Comparison of ENCODE assay signal across 9 cellular contexts in the genomic region with DNA sequence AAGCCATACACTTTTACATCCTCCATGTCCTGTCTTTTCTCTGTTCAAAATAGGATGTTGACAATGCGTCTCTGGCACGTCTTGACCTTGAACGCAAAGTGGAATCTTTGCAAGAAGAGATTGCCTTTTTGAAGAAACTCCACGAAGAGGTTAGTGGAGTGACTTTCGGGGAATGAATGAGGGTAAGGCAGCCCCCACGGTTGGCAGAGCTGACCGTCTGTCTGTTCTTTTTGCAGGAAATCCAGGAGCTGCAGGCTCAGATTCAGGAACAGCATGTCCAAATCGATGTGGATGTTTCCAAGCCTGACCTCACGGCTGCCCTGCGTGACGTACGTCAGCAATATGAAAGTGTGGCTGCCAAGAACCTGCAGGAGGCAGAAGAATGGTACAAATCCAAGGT. TPM values are rescaled to one million over a fixed set of nuclear protein-coding genes. Genes with fewer than 3 reads are reported as not detected.
A peak's percentile ranks its signal among the peaks of the same experiment; 100 is the strongest.
DNase-seq lines count a peak whose midpoint lies in the region; ATAC-seq, FAIRE-seq and TF ChIP-seq lines count a peak whose summit lies in the region.
"Had no signal": no experiment of that assay in that cellular context is flagged by ENCODE, and none has a peak within 500 bp of the region (broad histone marks: within the 10 kb centered on the region; RNA-seq: fewer than 3 reads in every experiment).

No MANE protein-coding gene starts in this region.

- peaks cover 41% of the 10 kb centered on the region for H3K4me1 ChIP-seq in CD8-positive, alpha-beta memory T cell (ENCODE audit: insufficient read depth, low read length)
- peaks cover 18% of the 10 kb centered on the region for H3K4me1 ChIP-seq in RWPE2 (ENCODE audit: insufficient read depth, poor library complexity, severe bottlenecking)

- no peak for TF ChIP-seq CTCF in RWPE2 (IDR thresholded peaks at IDR 0.05; ENCODE audit: poor library complexity, severe bottlenecking)
- no peak for TF ChIP-seq CTCF in fibroblast of pulmonary artery (IDR thresholded peaks at IDR 0.05; ENCODE audit: low read length, missing control alignments)
- TF ChIP-seq CTCF in retinal pigment epithelial cell (conservative IDR thresholded peaks at IDR 0.05; ENCODE audit: low read depth, low read length), result no peak

- no peaks in the 10 kb centered on the region for H3K27me3 ChIP-seq in CD8-positive, alpha-beta memory T cell (ENCODE audit: insufficient read depth, low read length, poor library complexity, severe bottlenecking)
- no peaks in the 10 kb centered on the region for H3K27me3 ChIP-seq in RWPE2 (ENCODE audit: insufficient read depth, poor library complexity, severe bottlenecking)

- no peak overlapping the region for H3K4me3 ChIP-seq in CD8-positive, alpha-beta memory T cell (ENCODE audit: low read length)
- no peak overlapping the region for H3K4me3 ChIP-seq in RWPE2 (ENCODE audit: severe bottlenecking)
- H3K4me3 ChIP-seq in fibroblast of pulmonary artery (replicated peaks; ENCODE audit: low read depth, low read length), result peak overlapping the region; percentile 98
- H3K4me3 ChIP-seq in retinal pigment epithelial cell (ENCODE audit: low read length), result peak overlapping the region; percentile 95

- no peak overlapping the region for H3K27ac ChIP-seq in CD8-positive, alpha-beta memory T cell (ENCODE audit: low read depth, low read length)
- peak overlapping the region; percentile 87 for H3K27ac ChIP-seq in RWPE2 (ENCODE audit: poor library complexity, severe bottlenecking)

- no peak for DNase-seq in CD8-positive, alpha-beta memory T cell
- DNase-seq in RWPE2 (ENCODE audit: low spot score) (no peak), fibroblast of pulmonary artery (ENCODE audit: low read depth) (peak; percentile 63), retinal pigment epithelial cell (ENCODE audit: low read depth) (no peak), NCI-H510A treated with DMSO at 0.1 percent for 48 hours (lab: John Stamatoyannopoulos, UW) (no peak), NCI-H2029 treated with DMSO at 0.1 percent for 48 hours (lab: John Stamatoyannopoulos, UW) (no peak), urothelium cell line (ENCODE audit: low spot score) (no peak)
- DNase-seq in activated CD8-positive, alpha-beta memory T cell treated with anti-CD3 and anti-CD28 coated beads, Interleukin-2, amount 50 U/mL, for 4 hours, result no peak
- DNase-seq: foreskin melanocyte had no signal

- no peaks in the 10 kb centered on the region for H3K9me3 ChIP-seq in CD8-positive, alpha-beta memory T cell (ENCODE audit: low read length)
- no peaks in the 10 kb centered on the region for H3K9me3 ChIP-seq in RWPE2 (ENCODE audit: severe bottlenecking)

- FAIRE-seq in urothelium cell line (lab: Jason Lieb, UNC), result no peak

- peak overlapping the region in 3 of 7 donors; percentile 28 to 41 (median 37) for H3K4me3 Mint-ChIP-seq in CD8-positive, alpha-beta memory T cell

- CTCF ChIA-PET in CD8-positive, alpha-beta memory T cell (lab: Charles Lee), result no interaction called here

- H3K27ac Mint-ChIP-seq in CD8-positive, alpha-beta memory T cell, result peak overlapping the region; percentile 23 to 88 (median 61)

- peaks cover 0 to 9% of the 10 kb centered on the region in 2 donors for H3K27me3 Mint-ChIP-seq in CD8-positive, alpha-beta memory T cell

- H3K4me1 Mint-ChIP-seq in CD8-positive, alpha-beta memory T cell, result peaks cover 42 to 66% (median 56%) of the 10 kb centered on the region in 3 donors

- no peaks in the 10 kb centered on the region for H3K9me3 Mint-ChIP-seq in CD8-positive, alpha-beta memory T cell

- ATAC-seq in RWPE2 (ENCODE audit: low read depth), result no peak

- POLR2A ChIA-PET in CD8-positive, alpha-beta memory T cell (lab: Charles Lee), result no interaction called here

- H3K36me3 Mint-ChIP-seq in CD8-positive, alpha-beta memory T cell, result peaks cover 8 to 93% (median 21%) of the 10 kb centered on the region in 3 donors

- H3K36me3 ChIP-seq in CD8-positive, alpha-beta memory T cell (ENCODE audit: insufficient read depth, low read length), result peaks cover 69% of the 10 kb centered on the region
- H3K36me3 ChIP-seq in RWPE2 (ENCODE audit: low read depth), result peaks cover 79% of the 10 kb centered on the region

RNA-seq across cellular contexts. Expression of gene VIM, which starts 5.5 kb away (rescaled TPM):
- total RNA-seq in CD8-positive, alpha-beta memory T cell, result 1,000 to 10,000 TPM; 1,217 to 1,243 TPM
- 513 TPM for polyA plus RNA-seq in CD8-positive, alpha-beta memory T cell

RNA-seq across cellular contexts. Expression of gene TRDMT1, which starts 32.1 kb away (rescaled TPM):
- 1 to 10 TPM; 7.3 to 9.8 TPM for total RNA-seq in CD8-positive, alpha-beta memory T cell
- 8.3 TPM for polyA plus RNA-seq in CD8-positive, alpha-beta memory T cell

Comparison
In these comparisons a context has a peak if more than half of its experiments do, and no peak if none do; other contexts are left out.
1. H3K4me3 ChIP-seq: peak in fibroblast of pulmonary artery (single experiment) and retinal pigment epithelial cell (single experiment); none in CD8-positive, alpha-beta memory T cell (single experiment) and RWPE2 (single experiment).